In the genomic region with DNA sequence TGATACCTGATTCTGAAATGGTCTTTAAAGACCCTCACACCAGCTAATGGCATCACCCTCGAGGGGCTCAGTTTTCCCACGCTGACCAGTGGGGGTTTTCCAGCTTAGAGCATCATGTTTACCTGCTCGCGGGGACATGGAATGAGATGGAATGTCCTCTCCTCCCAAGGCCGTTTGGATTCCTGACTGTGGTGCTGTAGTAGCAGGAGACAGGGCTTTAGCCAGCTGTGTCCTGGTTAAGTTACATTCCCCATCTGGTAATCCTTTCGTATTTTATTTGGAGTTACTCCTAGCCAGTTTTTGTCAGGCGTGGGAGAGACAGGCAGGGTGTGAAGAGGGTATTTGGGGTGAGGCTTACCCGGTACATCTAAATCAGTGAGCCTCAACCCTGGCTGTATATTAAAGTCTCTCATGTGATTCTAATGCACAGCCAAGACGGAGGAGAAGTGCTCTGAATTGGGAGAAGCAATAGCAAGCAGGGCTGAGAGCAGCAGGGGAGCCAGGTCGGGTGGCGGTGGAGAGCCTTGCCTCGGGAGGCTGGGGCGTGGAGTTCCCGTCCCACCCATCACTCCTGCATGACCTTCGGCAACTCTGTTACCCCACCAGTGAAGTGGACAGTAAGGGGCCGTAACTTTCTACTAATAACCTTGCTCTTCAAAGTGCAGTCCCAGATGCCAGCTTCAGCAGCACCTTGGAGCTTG, we compare ENCODE assay signal across 13 cellular contexts. TPM values are rescaled to one million over a fixed set of nuclear protein-coding genes. Genes with fewer than 3 reads are reported as not detected.
DNase-seq lines count a peak whose midpoint lies in the region; ATAC-seq, FAIRE-seq and TF ChIP-seq lines count a peak whose summit lies in the region.
"Had no signal": no experiment of that assay in that cellular context is flagged by ENCODE, and none has a peak within 500 bp of the region (broad histone marks: within the 10 kb centered on the region; RNA-seq: fewer than 3 reads in every experiment).

No MANE protein-coding gene starts in this region.

- H3K4me3 ChIP-seq in astrocyte (ENCODE audit: insufficient read depth, low read depth, low read length) (no peak overlapping the region), mesenchymal stem cell (ENCODE audit: insufficient read depth in 1 of 2, low read depth in 1 of 2, low read length in 2 of 2) (peak overlapping the region in 1 of 2 experiments; percentile 59), stomach smooth muscle (ENCODE audit: low read length in 2 of 2) (peak overlapping the region in 1 of 2 donors; percentile 44)

- H3K4me3 Mint-ChIP-seq in astrocyte (ENCODE audit: unreplicated experiment): no peak overlapping the region
- H3K4me3 Mint-ChIP-seq: activated CD8-positive, alpha-beta memory T cell treated with anti-CD3 and anti-CD28 coated beads, Interleukin-2, amount 10 ng/mL, durations not matched to agents 7 days and 5 days had no signal

- peaks cover 18% of the 10 kb centered on the region for H3K79me1 ChIP-seq in mesenchymal stem cell (replicated peaks; ENCODE audit: low read length, poor library complexity, severe bottlenecking)

- H3K4ac ChIP-seq in mesenchymal stem cell (ENCODE audit: low read depth in 1 of 2, low read length in 2 of 2): no peak overlapping the region

- peaks cover 98% of the 10 kb centered on the region for H3K79me2 ChIP-seq in astrocyte (ENCODE audit: insufficient read depth, low read length)

- H3K27me3 ChIP-seq in astrocyte (ENCODE audit: insufficient read depth, low read length) (no peaks in the 10 kb centered on the region), mesenchymal stem cell (ENCODE audit: control insufficient read depth in 1 of 2, insufficient read depth in 1 of 2, low read length in 2 of 2) (no peaks in the 10 kb centered on the region), stomach smooth muscle (ENCODE audit: control insufficient read depth in 1 of 2, insufficient read depth in 2 of 2, low read length in 2 of 2) (no peaks in the 10 kb centered on the region)

- no peak overlapping the region for H3K18ac ChIP-seq in mesenchymal stem cell (ENCODE audit: low read depth in 1 of 2, low read length in 2 of 2)

- ATAC-seq in HG03432 (IDR thresholded peaks at IDR 0.05; ENCODE audit: unreplicated experiment) (no peak), GM18519 (IDR thresholded peaks at IDR 0.05; ENCODE audit: low FRiP score, unreplicated experiment) (no peak), HG03025 (IDR thresholded peaks at IDR 0.05; ENCODE audit: low FRiP score, unreplicated experiment) (no peak)
- ATAC-seq: activated CD8-positive, alpha-beta memory T cell treated with anti-CD3 and anti-CD28 coated beads, Interleukin-2, amount 10 ng/mL, durations not matched to agents 7 days and 5 days had no signal

- no peak overlapping the region for H2BK5ac ChIP-seq in mesenchymal stem cell (ENCODE audit: low read depth, low read length, poor library complexity, severe bottlenecking)

- H3K14ac ChIP-seq in mesenchymal stem cell (ENCODE audit: low read length in 2 of 2): no peak overlapping the region

- no peak for FAIRE-seq in astrocyte (lab: Jason Lieb, UNC)
- FAIRE-seq: kidney had no signal

- H3K4me1 ChIP-seq in astrocyte (ENCODE audit: insufficient read depth, low read length): peaks cover 5% of the 10 kb centered on the region
- peaks cover 33% of the 10 kb centered on the region for H3K4me1 ChIP-seq in mesenchymal stem cell (ENCODE audit: control insufficient read depth, insufficient read depth, low read depth, low read length)
- H3K4me1 ChIP-seq in stomach smooth muscle (ENCODE audit: control insufficient read depth, insufficient read depth, low read length): peaks cover 44% of the 10 kb centered on the region

- H3K27ac Mint-ChIP-seq in astrocyte (ENCODE audit: unreplicated experiment): peak overlapping the region; percentile 47
- H3K27ac Mint-ChIP-seq: activated CD8-positive, alpha-beta memory T cell treated with anti-CD3 and anti-CD28 coated beads, Interleukin-2, amount 10 ng/mL, durations not matched to agents 7 days and 5 days had no signal

- WGBS in mesenchymal stem cell: 90% methylated on average over 14 of the region's 16 CpGs

- no peak overlapping the region for H2BK12ac ChIP-seq in mesenchymal stem cell (ENCODE audit: low read length in 2 of 2)

- TF ChIP-seq CTCF in astrocyte (IDR thresholded peaks at IDR 0.05; ENCODE audit: insufficient read depth, low read depth, low read length): no peak

- H4K20me1 ChIP-seq in astrocyte (ENCODE audit: insufficient read depth, low read length): peaks cover 87% of the 10 kb centered on the region

- H3K36me3 ChIP-seq in astrocyte (ENCODE audit: insufficient read depth, low read length) (peaks cover 15% of the 10 kb centered on the region), mesenchymal stem cell (ENCODE audit: control insufficient read depth in 1 of 2, insufficient read depth in 2 of 2, low read depth in 1 of 2, low read length in 2 of 2) (peaks cover 44 to 53% of the 10 kb centered on the region in 2 experiments), stomach smooth muscle (ENCODE audit: control insufficient read depth in 2 of 2, insufficient read depth in 2 of 2, low read length in 2 of 2) (peaks cover 0 to 8% of the 10 kb centered on the region in 2 donors)

- peaks cover 9% of the 10 kb centered on the region for H3K36me3 Mint-ChIP-seq in astrocyte (ENCODE audit: low read depth, unreplicated experiment)
- H3K36me3 Mint-ChIP-seq: activated CD8-positive, alpha-beta memory T cell treated with anti-CD3 and anti-CD28 coated beads, Interleukin-2, amount 10 ng/mL, durations not matched to agents 7 days and 5 days had no signal

- no peak overlapping the region for H4K8ac ChIP-seq in mesenchymal stem cell (ENCODE audit: low read length)

- no peak overlapping the region for H3K23ac ChIP-seq in mesenchymal stem cell (ENCODE audit: low read length in 2 of 2)

- H3K4me1 Mint-ChIP-seq in astrocyte (ENCODE audit: low read depth, unreplicated experiment): peaks cover 9% of the 10 kb centered on the region

- H2AFZ ChIP-seq in astrocyte (ENCODE audit: low read depth, low read length): no peak overlapping the region
- no peak overlapping the region for H2AFZ ChIP-seq in mesenchymal stem cell (ENCODE audit: low read depth, low read length)

- H4K91ac ChIP-seq in mesenchymal stem cell (ENCODE audit: low read length): no peak overlapping the region

- H3K27ac ChIP-seq in astrocyte (ENCODE audit: low read depth, low read length) (no peak overlapping the region), mesenchymal stem cell (ENCODE audit: low read length, poor library complexity, severe bottlenecking) (no peak overlapping the region), stomach smooth muscle (ENCODE audit: low read length) (peak overlapping the region; percentile 78)
- H3K27ac ChIP-seq: epithelial cell of prostate had no signal

- no peaks in the 10 kb centered on the region for H3K9me3 Mint-ChIP-seq in astrocyte (ENCODE audit: unreplicated experiment)

- no peak overlapping the region for H2BK120ac ChIP-seq in mesenchymal stem cell (ENCODE audit: low read depth, low read length)

- H2AK5ac ChIP-seq in mesenchymal stem cell (ENCODE audit: low read length, severe bottlenecking): no peak overlapping the region

- no peak overlapping the region for H2BK15ac ChIP-seq in mesenchymal stem cell (ENCODE audit: low read depth, poor library complexity, severe bottlenecking)

- DNase-seq in EH (ENCODE audit: low read depth) (peak; percentile 32), astrocyte (ENCODE audit: low read depth) (no peak), mesenchymal stem cell (no peak), NCI-H146 (lab: John Stamatoyannopoulos, UW) (no peak)
- DNase-seq: activated CD8-positive, alpha-beta memory T cell treated with anti-CD3 and anti-CD28 coated beads, Interleukin-2, amount 10 ng/mL, durations not matched to agents 7 days and 5 days; kidney; NCI-H1105; T-helper 1 cell had no signal

- no peak overlapping the region for H3K9ac ChIP-seq in astrocyte (ENCODE audit: low read length)
- peak overlapping the region; percentile 66 for H3K9ac ChIP-seq in mesenchymal stem cell (ENCODE audit: low read length)
- peak overlapping the region; percentile 27 to 58 for H3K9ac ChIP-seq in stomach smooth muscle (ENCODE audit: low read length in 2 of 2)

- H3K9me3 ChIP-seq in astrocyte (ENCODE audit: insufficient read depth, low read depth, low read length): no peaks in the 10 kb centered on the region
- H3K9me3 ChIP-seq in mesenchymal stem cell (ENCODE audit: control insufficient read depth, low read length): no peaks in the 10 kb centered on the region
- H3K9me3 ChIP-seq in stomach smooth muscle (ENCODE audit: control insufficient read depth in 2 of 2, low read length in 2 of 2): no peaks in the 10 kb centered on the region

- H3K4me2 ChIP-seq in astrocyte (ENCODE audit: low read length) (no peak overlapping the region), mesenchymal stem cell (ENCODE audit: low read length, poor library complexity, severe bottlenecking) (no peak overlapping the region)

- H3K27me3 Mint-ChIP-seq in astrocyte (ENCODE audit: low read depth, unreplicated experiment): no peaks in the 10 kb centered on the region
- H3K27me3 Mint-ChIP-seq: activated CD8-positive, alpha-beta memory T cell treated with anti-CD3 and anti-CD28 coated beads, Interleukin-2, amount 10 ng/mL, durations not matched to agents 7 days and 5 days had no signal

RNA-seq across cellular contexts. Expression of gene ERGIC1, which starts 6.2 kb away (rescaled TPM):
- 131 and 137 TPM in 2 replicates for total RNA-seq in astrocyte
- polyA plus RNA-seq in mesenchymal stem cell (2013, experiment 1 of 2): 143 TPM
- polyA plus RNA-seq in mesenchymal stem cell (2013, experiment 2 of 2): 140 TPM
